Comparison of ENCODE assay signal across 1 cellular context in the genomic region with DNA sequence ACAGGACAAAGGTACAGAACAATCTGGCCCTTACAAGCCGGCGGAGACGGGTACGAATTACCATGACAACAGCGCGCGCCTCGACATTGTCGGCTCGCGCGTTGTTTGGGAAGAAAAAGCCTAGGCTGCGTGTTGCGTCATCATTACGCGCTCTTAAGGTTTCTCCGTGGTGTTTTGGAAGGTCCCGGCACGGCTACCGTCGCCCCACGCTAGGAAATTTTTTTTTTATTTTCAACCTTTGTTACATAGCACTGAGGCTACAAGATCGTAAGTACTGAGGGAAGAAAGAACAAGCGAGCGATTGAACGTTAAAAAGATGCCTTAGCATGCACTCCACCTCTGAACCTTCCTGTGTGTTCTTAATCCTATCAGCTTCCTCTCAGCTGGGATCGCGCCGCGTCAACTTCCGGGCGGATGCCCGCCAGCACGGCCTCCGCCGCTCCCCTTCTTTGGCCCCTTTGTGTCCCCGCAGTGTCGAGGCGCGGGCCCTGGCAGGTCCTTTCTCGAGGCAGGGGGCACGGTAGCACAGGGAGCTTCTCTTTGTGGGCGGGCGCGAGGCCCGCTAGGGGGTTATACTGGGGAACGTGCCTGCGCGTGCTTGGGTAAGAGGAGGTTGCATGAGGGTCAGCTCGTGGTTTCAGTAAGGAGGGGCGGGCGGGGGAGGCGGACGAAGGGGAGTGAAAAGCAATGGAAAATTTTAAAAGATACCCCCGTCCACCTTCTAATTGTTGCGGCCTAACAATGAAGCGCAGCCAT.
TF ChIP-seq lines count a peak whose summit lies in the region.

A gene with protein sequence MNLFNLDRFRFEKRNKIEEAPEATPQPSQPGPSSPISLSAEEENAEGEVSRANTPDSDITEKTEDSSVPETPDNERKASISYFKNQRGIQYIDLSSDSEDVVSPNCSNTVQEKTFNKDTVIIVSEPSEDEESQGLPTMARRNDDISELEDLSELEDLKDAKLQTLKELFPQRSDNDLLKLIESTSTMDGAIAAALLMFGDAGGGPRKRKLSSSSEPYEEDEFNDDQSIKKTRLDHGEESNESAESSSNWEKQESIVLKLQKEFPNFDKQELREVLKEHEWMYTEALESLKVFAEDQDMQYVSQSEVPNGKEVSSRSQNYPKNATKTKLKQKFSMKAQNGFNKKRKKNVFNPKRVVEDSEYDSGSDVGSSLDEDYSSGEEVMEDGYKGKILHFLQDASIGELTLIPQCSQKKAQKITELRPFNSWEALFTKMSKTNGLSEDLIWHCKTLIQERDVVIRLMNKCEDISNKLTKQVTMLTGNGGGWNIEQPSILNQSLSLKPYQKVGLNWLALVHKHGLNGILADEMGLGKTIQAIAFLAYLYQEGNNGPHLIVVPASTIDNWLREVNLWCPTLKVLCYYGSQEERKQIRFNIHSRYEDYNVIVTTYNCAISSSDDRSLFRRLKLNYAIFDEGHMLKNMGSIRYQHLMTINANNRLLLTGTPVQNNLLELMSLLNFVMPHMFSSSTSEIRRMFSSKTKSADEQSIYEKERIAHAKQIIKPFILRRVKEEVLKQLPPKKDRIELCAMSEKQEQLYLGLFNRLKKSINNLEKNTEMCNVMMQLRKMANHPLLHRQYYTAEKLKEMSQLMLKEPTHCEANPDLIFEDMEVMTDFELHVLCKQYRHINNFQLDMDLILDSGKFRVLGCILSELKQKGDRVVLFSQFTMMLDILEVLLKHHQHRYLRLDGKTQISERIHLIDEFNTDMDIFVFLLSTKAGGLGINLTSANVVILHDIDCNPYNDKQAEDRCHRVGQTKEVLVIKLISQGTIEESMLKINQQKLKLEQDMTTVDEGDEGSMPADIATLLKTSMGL (plus strand): TSS at position 397 of the 756 bp plus-strand sequence. CDS start 530 bp downstream, outside the sequence.

TF ChIP-seq in HepG2, 621 proteins besides CTCF, POLR2A, EP300 and RAD21 (continued from another document and continues in another):
- TF ChIP-seq, protein P1, sequence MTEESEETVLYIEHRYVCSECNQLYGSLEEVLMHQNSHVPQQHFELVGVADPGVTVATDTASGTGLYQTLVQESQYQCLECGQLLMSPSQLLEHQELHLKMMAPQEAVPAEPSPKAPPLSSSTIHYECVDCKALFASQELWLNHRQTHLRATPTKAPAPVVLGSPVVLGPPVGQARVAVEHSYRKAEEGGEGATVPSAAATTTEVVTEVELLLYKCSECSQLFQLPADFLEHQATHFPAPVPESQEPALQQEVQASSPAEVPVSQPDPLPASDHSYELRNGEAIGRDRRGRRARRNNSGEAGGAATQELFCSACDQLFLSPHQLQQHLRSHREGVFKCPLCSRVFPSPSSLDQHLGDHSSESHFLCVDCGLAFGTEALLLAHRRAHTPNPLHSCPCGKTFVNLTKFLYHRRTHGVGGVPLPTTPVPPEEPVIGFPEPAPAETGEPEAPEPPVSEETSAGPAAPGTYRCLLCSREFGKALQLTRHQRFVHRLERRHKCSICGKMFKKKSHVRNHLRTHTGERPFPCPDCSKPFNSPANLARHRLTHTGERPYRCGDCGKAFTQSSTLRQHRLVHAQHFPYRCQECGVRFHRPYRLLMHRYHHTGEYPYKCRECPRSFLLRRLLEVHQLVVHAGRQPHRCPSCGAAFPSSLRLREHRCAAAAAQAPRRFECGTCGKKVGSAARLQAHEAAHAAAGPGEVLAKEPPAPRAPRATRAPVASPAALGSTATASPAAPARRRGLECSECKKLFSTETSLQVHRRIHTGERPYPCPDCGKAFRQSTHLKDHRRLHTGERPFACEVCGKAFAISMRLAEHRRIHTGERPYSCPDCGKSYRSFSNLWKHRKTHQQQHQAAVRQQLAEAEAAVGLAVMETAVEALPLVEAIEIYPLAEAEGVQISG (CRISPR knock-in tag; IDR thresholded peaks at IDR 0.05) = peak; percentile 84
- TF ChIP-seq ARID2 (CRISPR knock-in tag; IDR thresholded peaks at IDR 0.05; ENCODE audit: borderline replicate concordance) (no peak), SMYD3 (CRISPR knock-in tag; IDR thresholded peaks at IDR 0.05) (0 out of 2 replicates have a peak, but pooled peaks have one; percentile 51), GFI1 (CRISPR knock-in tag; IDR thresholded peaks at IDR 0.05; ENCODE audit: borderline replicate concordance) (0 out of 2 replicates have a peak, but pooled peaks have one; percentile 64), ZNF292 (CRISPR knock-in tag; IDR thresholded peaks at IDR 0.05; ENCODE audit: borderline replicate concordance, low read depth) (0 out of 2 replicates have a peak, but pooled peaks have one; percentile 47), TGIF2 (CRISPR knock-in tag; IDR thresholded peaks at IDR 0.05) (peak; percentile 75; the same call in 1 of the 2 replicates), TOPORS (CRISPR knock-in tag; IDR thresholded peaks at IDR 0.05) (peak; percentile 40; the same call in 1 of the 2 replicates), TAF1 (CRISPR knock-in tag; IDR thresholded peaks at IDR 0.05) (peak; percentile 76), POLR2G (IDR thresholded peaks at IDR 0.05; ENCODE audit: low read depth, low read length) (peak; percentile 93), KMT2A (CRISPR knock-in tag; IDR thresholded peaks at IDR 0.05) (peak; percentile 95), U2AF1 (optimal IDR thresholded peaks at IDR 0.05; ENCODE audit: low read depth, low read length) (peak; percentile 67), KAT8 (CRISPR knock-in tag; IDR thresholded peaks at IDR 0.05) (peak; percentile 97), PHB2 (IDR thresholded peaks at IDR 0.05; ENCODE audit: partially characterized antibody) (no peak), ZMYM3 (CRISPR knock-in tag; IDR thresholded peaks at IDR 0.05) (peak; percentile 14; the same call in 1 of the 2 replicates), JUNB (CRISPR knock-in tag; IDR thresholded peaks at IDR 0.05; ENCODE audit: borderline replicate concordance) (peak; percentile 37; the same call in 1 of the 2 replicates), MIER2 (CRISPR knock-in tag; IDR thresholded peaks at IDR 0.05) (peak; percentile 62; the same call in 1 of the 2 replicates), CEBPG (CRISPR knock-in tag; IDR thresholded peaks at IDR 0.05) (peak; percentile 94), ZSCAN29 (CRISPR knock-in tag; conservative IDR thresholded peaks at IDR 0.05) (peak; percentile 59; the same call in 1 of the 2 replicates), SMC3 (IDR thresholded peaks at IDR 0.05; ENCODE audit: low read length) (0 out of 2 replicates have a peak, but pooled peaks have one; percentile 13), GLI4 (CRISPR knock-in tag; IDR thresholded peaks at IDR 0.05; ENCODE audit: borderline replicate concordance) (peak; percentile 67; the same call in 1 of the 2 replicates), HOXA5 (CRISPR knock-in tag; IDR thresholded peaks at IDR 0.05) (peak; percentile 86), CBX2 (IDR thresholded peaks at IDR 0.05; ENCODE audit: low read depth, low read length) (no peak), CBX2 (CRISPR knock-in tag; IDR thresholded peaks at IDR 0.05; ENCODE audit: low read depth) (peak; percentile 80; the same call in 1 of the 2 replicates), ZNF782 (CRISPR knock-in tag; IDR thresholded peaks at IDR 0.05; ENCODE audit: borderline replicate concordance) (peak; percentile 94; the same call in 1 of the 2 replicates), FOXK2 (IDR thresholded peaks at IDR 0.05) (peak; percentile 74), SOX13 (IDR thresholded peaks at IDR 0.05) (peak; percentile 20; the same call in 1 of the 2 replicates), SOX13 (CRISPR knock-in tag; conservative IDR thresholded peaks at IDR 0.05 in 1 of 2, IDR thresholded peaks at IDR 0.05 in 1 of 2) (no peak; a peak in 2 of 4 replicates), RAD51 (IDR thresholded peaks at IDR 0.05; ENCODE audit: borderline replicate concordance) (no peak), KLF15 (CRISPR knock-in tag; IDR thresholded peaks at IDR 0.05; ENCODE audit: borderline replicate concordance) (no peak), ZFP36 (IDR thresholded peaks at IDR 0.05; ENCODE audit: borderline replicate concordance, low read depth, low read length, partially characterized antibody) (no peak), ESRRA (CRISPR knock-in tag; IDR thresholded peaks at IDR 0.05; ENCODE audit: low read depth) (peak; percentile 38; the same call in 1 of the 2 replicates), MXI1 (IDR thresholded peaks at IDR 0.05; ENCODE audit: borderline replicate concordance, low read depth, low read length) (peak; percentile 73; the same call in 2 of the 3 replicates), NFIB (CRISPR knock-in tag; IDR thresholded peaks at IDR 0.05; ENCODE audit: borderline replicate concordance) (no peak), RXRB (CRISPR knock-in tag; IDR thresholded peaks at IDR 0.05; ENCODE audit: borderline replicate concordance) (peak; percentile 10; the same call in 1 of the 2 replicates)
- TF ChIP-seq, protein P2, sequence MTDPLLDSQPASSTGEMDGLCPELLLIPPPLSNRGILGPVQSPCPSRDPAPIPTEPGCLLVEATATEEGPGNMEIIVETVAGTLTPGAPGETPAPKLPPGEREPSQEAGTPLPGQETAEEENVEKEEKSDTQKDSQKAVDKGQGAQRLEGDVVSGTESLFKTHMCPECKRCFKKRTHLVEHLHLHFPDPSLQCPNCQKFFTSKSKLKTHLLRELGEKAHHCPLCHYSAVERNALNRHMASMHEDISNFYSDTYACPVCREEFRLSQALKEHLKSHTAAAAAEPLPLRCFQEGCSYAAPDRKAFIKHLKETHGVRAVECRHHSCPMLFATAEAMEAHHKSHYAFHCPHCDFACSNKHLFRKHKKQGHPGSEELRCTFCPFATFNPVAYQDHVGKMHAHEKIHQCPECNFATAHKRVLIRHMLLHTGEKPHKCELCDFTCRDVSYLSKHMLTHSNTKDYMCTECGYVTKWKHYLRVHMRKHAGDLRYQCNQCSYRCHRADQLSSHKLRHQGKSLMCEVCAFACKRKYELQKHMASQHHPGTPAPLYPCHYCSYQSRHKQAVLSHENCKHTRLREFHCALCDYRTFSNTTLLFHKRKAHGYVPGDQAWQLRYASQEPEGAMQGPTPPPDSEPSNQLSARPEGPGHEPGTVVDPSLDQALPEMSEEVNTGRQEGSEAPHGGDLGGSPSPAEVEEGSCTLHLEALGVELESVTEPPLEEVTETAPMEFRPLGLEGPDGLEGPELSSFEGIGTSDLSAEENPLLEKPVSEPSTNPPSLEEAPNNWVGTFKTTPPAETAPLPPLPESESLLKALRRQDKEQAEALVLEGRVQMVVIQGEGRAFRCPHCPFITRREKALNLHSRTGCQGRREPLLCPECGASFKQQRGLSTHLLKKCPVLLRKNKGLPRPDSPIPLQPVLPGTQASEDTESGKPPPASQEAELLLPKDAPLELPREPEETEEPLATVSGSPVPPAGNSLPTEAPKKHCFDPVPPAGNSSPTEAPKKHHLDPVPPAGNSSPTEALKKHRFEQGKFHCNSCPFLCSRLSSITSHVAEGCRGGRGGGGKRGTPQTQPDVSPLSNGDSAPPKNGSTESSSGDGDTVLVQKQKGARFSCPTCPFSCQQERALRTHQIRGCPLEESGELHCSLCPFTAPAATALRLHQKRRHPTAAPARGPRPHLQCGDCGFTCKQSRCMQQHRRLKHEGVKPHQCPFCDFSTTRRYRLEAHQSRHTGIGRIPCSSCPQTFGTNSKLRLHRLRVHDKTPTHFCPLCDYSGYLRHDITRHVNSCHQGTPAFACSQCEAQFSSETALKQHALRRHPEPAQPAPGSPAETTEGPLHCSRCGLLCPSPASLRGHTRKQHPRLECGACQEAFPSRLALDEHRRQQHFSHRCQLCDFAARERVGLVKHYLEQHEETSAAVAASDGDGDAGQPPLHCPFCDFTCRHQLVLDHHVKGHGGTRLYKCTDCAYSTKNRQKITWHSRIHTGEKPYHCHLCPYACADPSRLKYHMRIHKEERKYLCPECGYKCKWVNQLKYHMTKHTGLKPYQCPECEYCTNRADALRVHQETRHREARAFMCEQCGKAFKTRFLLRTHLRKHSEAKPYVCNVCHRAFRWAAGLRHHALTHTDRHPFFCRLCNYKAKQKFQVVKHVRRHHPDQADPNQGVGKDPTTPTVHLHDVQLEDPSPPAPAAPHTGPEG (CRISPR knock-in tag; IDR thresholded peaks at IDR 0.05) = peak; percentile 85
- TF ChIP-seq, protein P3, sequence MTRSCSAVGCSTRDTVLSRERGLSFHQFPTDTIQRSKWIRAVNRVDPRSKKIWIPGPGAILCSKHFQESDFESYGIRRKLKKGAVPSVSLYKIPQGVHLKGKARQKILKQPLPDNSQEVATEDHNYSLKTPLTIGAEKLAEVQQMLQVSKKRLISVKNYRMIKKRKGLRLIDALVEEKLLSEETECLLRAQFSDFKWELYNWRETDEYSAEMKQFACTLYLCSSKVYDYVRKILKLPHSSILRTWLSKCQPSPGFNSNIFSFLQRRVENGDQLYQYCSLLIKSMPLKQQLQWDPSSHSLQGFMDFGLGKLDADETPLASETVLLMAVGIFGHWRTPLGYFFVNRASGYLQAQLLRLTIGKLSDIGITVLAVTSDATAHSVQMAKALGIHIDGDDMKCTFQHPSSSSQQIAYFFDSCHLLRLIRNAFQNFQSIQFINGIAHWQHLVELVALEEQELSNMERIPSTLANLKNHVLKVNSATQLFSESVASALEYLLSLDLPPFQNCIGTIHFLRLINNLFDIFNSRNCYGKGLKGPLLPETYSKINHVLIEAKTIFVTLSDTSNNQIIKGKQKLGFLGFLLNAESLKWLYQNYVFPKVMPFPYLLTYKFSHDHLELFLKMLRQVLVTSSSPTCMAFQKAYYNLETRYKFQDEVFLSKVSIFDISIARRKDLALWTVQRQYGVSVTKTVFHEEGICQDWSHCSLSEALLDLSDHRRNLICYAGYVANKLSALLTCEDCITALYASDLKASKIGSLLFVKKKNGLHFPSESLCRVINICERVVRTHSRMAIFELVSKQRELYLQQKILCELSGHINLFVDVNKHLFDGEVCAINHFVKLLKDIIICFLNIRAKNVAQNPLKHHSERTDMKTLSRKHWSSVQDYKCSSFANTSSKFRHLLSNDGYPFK (CRISPR knock-in tag; IDR thresholded peaks at IDR 0.05; ENCODE audit: borderline replicate concordance) = peak; percentile 81
- TF ChIP-seq, protein P4, sequence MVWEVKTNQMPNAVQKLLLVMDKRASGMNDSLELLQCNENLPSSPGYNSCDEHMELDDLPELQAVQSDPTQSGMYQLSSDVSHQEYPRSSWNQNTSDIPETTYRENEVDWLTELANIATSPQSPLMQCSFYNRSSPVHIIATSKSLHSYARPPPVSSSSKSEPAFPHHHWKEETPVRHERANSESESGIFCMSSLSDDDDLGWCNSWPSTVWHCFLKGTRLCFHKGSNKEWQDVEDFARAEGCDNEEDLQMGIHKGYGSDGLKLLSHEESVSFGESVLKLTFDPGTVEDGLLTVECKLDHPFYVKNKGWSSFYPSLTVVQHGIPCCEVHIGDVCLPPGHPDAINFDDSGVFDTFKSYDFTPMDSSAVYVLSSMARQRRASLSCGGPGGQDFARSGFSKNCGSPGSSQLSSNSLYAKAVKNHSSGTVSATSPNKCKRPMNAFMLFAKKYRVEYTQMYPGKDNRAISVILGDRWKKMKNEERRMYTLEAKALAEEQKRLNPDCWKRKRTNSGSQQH (CRISPR knock-in tag; IDR thresholded peaks at IDR 0.05; ENCODE audit: low read depth) = peak; percentile 31; the same call in 1 of the 2 replicates
- TF ChIP-seq, protein P5, sequence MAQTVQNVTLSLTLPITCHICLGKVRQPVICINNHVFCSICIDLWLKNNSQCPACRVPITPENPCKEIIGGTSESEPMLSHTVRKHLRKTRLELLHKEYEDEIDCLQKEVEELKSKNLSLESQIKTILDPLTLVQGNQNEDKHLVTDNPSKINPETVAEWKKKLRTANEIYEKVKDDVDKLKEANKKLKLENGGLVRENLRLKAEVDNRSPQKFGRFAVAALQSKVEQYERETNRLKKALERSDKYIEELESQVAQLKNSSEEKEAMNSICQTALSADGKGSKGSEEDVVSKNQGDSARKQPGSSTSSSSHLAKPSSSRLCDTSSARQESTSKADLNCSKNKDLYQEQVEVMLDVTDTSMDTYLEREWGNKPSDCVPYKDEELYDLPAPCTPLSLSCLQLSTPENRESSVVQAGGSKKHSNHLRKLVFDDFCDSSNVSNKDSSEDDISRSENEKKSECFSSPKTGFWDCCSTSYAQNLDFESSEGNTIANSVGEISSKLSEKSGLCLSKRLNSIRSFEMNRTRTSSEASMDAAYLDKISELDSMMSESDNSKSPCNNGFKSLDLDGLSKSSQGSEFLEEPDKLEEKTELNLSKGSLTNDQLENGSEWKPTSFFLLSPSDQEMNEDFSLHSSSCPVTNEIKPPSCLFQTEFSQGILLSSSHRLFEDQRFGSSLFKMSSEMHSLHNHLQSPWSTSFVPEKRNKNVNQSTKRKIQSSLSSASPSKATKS (CRISPR knock-in tag; IDR thresholded peaks at IDR 0.05) = peak; percentile 95
